ENCODE assay signal across 21 cellular contexts in genomic region chr13:104171132-104171531, GRCh38.
A peak's percentile ranks its signal among the peaks of the same experiment; 100 is the strongest.
DNase-seq lines count a peak whose midpoint lies in the region; ATAC-seq and TF ChIP-seq lines count a peak whose summit lies in the region.
"Had no signal": no experiment of that assay in that cellular context is flagged by ENCODE, and none has a peak within 500 bp of the region (broad histone marks: within the 10 kb centered on the region; RNA-seq: fewer than 3 reads in every experiment).

No MANE protein-coding gene starts in this region.

- 75 to 81% (median 78%) methylated on average over 6 of the region's 6 CpGs for WGBS in heart left ventricle, 4 donors
- WGBS in sigmoid colon, 2 donors: 17 to 61% methylated on average over 6 of the region's 6 CpGs

- H3K36me3 ChIP-seq in heart left ventricle: no peaks in the 10 kb centered on the region
- no peaks in the 10 kb centered on the region for H3K36me3 ChIP-seq in sigmoid colon
- H3K36me3 ChIP-seq: transverse colon had no signal

- no peak overlapping the region for H3K27ac ChIP-seq in heart left ventricle
- no peak overlapping the region for H3K27ac ChIP-seq in sigmoid colon
- H3K27ac ChIP-seq: parathyroid adenoma, transverse colon had no signal

- TF ChIP-seq CTCF in heart left ventricle (IDR thresholded peaks at IDR 0.05): no peak
- TF ChIP-seq CTCF in sigmoid colon (IDR thresholded peaks at IDR 0.05): no peak

- H3K9me3 ChIP-seq in heart left ventricle (no peaks in the 10 kb centered on the region), sigmoid colon (no peaks in the 10 kb centered on the region)
- H3K9me3 ChIP-seq: transverse colon had no signal

- intact Hi-C loops in heart left ventricle (cut with DNase I) (no loop called here), sigmoid colon (cut with DNase I) (no loop called here)

- peak; percentile 30 for DNase-seq in COR-L47 (lab: John Stamatoyannopoulos, UW)
- DNase-seq in NCI-H1092 (lab: John Stamatoyannopoulos, UW): peak; percentile 92
- peak; percentile 19 for DNase-seq in NCI-H2227 (lab: John Stamatoyannopoulos, UW; ENCODE audit: unreplicated experiment)
- DNase-seq in SHP77 treated with DMSO at 0.1 percent for 48 hours (lab: John Stamatoyannopoulos, UW): peak; percentile 100
- DNase-seq in heart left ventricle: no peak
- no peak for DNase-seq in sigmoid colon
- DNase-seq: activated naive CD4-positive, alpha-beta T cell treated with anti-CD3 and anti-CD28 coated beads, Interleukin-2, amount 50 U/mL, for 16 hours; activated T-cell treated with anti-CD3 and anti-CD28 coated beads, Interleukin-2, amount 50 U/mL, for 72 hours; anterior cingulate cortex; caudate nucleus; CD4-positive, CD25-positive, alpha-beta regulatory T cell; dermis blood vessel endothelial cell; DND-41; left ventricle myocardium superior; NCI-H2171; NK-92 treated with Interleukin-12 subunit alpha and Interleukin-12 subunit beta, amount 100 ng/mL, for 24 hours; stimulated activated naive CD8-positive, alpha-beta T cell treated with anti-CD3 and anti-CD28 coated beads, Interleukin-15, Interleukin-2, amounts not matched to agents 100 U/mL and 50 U/mL, for 24 hours; transverse colon had no signal

- H3K4me1 ChIP-seq in heart left ventricle (no peaks in the 10 kb centered on the region), sigmoid colon (no peaks in the 10 kb centered on the region)
- H3K4me1 ChIP-seq: parathyroid adenoma, transverse colon had no signal

- TF ChIP-seq EP300 in sigmoid colon (IDR thresholded peaks at IDR 0.05): no peak

- H3K27me3 ChIP-seq in heart left ventricle: no peaks in the 10 kb centered on the region
- no peaks in the 10 kb centered on the region for H3K27me3 ChIP-seq in sigmoid colon
- H3K27me3 ChIP-seq: transverse colon had no signal

- ATAC-seq in GM19324 (IDR thresholded peaks at IDR 0.05; ENCODE audit: low FRiP score, unreplicated experiment) (no peak), heart left ventricle (no peak), GM21381 (IDR thresholded peaks at IDR 0.05; ENCODE audit: unreplicated experiment) (no peak)
- ATAC-seq: activated T-cell treated with anti-CD3 and anti-CD28 coated beads, Interleukin-2, amount 50 U/mL, for 72 hours; left ventricle myocardium superior; stimulated activated naive CD8-positive, alpha-beta T cell treated with anti-CD3 and anti-CD28 coated beads, Interleukin-15, Interleukin-2, amounts not matched to agents 100 U/mL and 50 U/mL, for 24 hours had no signal

- H3K4me3 ChIP-seq in heart left ventricle (no peak overlapping the region), sigmoid colon (no peak overlapping the region)
- H3K4me3 ChIP-seq: transverse colon had no signal

- TF ChIP-seq POLR2A in heart left ventricle (IDR thresholded peaks at IDR 0.05) (no peak), sigmoid colon (IDR thresholded peaks at IDR 0.05) (no peak)

Comparison
In these comparisons a context has a peak if more than half of its experiments do, and no peak if none do; other contexts are left out.
1. DNase-seq: peak in COR-L47 (single experiment), NCI-H1092 (single experiment), NCI-H2227 (single experiment) and SHP77 treated with DMSO at 0.1 percent for 48 hours (single experiment); none in heart left ventricle (0 of 5) and sigmoid colon (single experiment).